19 cellular contexts compared by ENCODE assay signal in the genomic region with DNA sequence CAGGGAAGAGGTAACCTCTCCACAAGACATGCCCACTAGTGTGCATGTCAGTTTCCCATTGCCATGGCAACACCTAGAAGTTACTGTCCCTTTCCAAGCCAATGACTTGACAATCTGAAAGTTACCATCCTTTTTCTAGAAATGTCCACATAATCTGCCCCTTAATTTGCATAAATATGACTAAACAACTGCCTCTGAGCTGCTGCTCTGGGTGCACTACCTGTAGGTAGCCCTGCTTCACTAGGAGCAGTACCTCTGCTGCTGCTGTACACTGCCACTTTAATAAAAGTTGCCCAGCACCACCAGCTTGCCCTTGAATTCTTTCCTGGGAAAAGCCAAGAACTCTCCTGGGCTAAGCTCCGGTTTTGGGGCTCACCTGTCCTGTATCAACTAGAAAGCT.
DNase-seq lines count a peak whose midpoint lies in the region; ATAC-seq, FAIRE-seq and TF ChIP-seq lines count a peak whose summit lies in the region.
"Had no signal": no experiment of that assay in that cellular context is flagged by ENCODE, and none has a peak within 500 bp of the region (broad histone marks: within the 10 kb centered on the region; RNA-seq: fewer than 3 reads in every experiment).

No MANE protein-coding gene starts in this region.

- no TSS peak for BruUV-seq in GM12878 (replicated peaks; lab: Mats Ljungman, UMichigan)

- TF ChIP-seq EP300 in GM12878 (IDR thresholded peaks at IDR 0.05; ENCODE audit: borderline replicate concordance in 1 of 2, control insufficient read depth in 1 of 2, low read depth in 2 of 2, low read length in 2 of 2): no peak

- H3K9me2 ChIP-seq in GM23338 (ENCODE audit: insufficient read depth): no peaks in the 10 kb centered on the region

- no peaks in the 10 kb centered on the region for H3K9me3 Mint-ChIP-seq in GM23338
- H3K9me3 Mint-ChIP-seq: CD8-positive, alpha-beta T cell had no signal

- intact Hi-C loops in GM12878 (cut with micrococcal nuclease; ENCODE audit: unreplicated experiment): loop anchor here (10.0 kb wide), 1 partner anchor 367 kb away; no protein-coding TSS in a partner anchor

- H3K36me3 Mint-ChIP-seq in GM23338 (ENCODE audit: low read depth): no peaks in the 10 kb centered on the region
- H3K36me3 Mint-ChIP-seq: CD8-positive, alpha-beta T cell; IgD-negative memory B cell had no signal

- no peak for TF ChIP-seq RAD21 in GM12878 (IDR thresholded peaks at IDR 0.05; ENCODE audit: insufficient read depth, low read depth, low read length)

- in situ Hi-C loops in GM12878 (cut with MboI): no loop called here

- 0 out of 2 replicates have a peak, but pooled peaks cover 6% of the 10 kb centered on the region for H3K4me1 ChIP-seq in GM23338 (ENCODE audit: insufficient read depth)
- H3K4me1 ChIP-seq in GM12878 (ENCODE audit: control insufficient read depth, insufficient read depth, low read length): peaks cover 33% of the 10 kb centered on the region
- H3K4me1 ChIP-seq: HAP-1 had no signal

- H3K4me1 Mint-ChIP-seq in GM23338: peaks cover 15% of the 10 kb centered on the region; the same call in 2 of the 3 replicates
- H3K4me1 Mint-ChIP-seq: B cell, IgD-negative memory B cell had no signal

- H3K27me3 ChIP-seq in GM23338 (ENCODE audit: insufficient read depth) (no peaks in the 10 kb centered on the region), GM12878 (replicated peaks in 1 of 2; ENCODE audit: control insufficient read depth in 2 of 2, insufficient read depth in 2 of 2, low read length in 1 of 2) (no peaks in the 10 kb centered on the region)
- H3K27me3 ChIP-seq: BLaER1 treated with 17β-estradiol and CSF1 and Interleukin-3, amounts not matched to agents 10 nM and 100 nM had no signal

- H3K36me3 ChIP-seq in GM23338 (ENCODE audit: insufficient read depth) (no peaks in the 10 kb centered on the region), GM12878 (ENCODE audit: control insufficient read depth in 2 of 2, insufficient read depth in 2 of 2, low read length in 1 of 2) (no peaks in the 10 kb centered on the region)
- H3K36me3 ChIP-seq: BLaER1 treated with 17β-estradiol and CSF1 and Interleukin-3, amounts not matched to agents 10 nM and 100 nM; HAP-1 had no signal

- SMC1A ChIA-PET in GM12878 (lab: Charles Lee; ENCODE audit: uncharacterized antibody, unreplicated experiment): interaction anchor here (0.7 to 0.9 kb wide), 3 partner anchors 65 to 550 kb away, joined by 3 to 4 read pairs (median 3); no protein-coding TSS in a partner anchor

- no peak overlapping the region for H3K27ac Mint-ChIP-seq in GM23338
- H3K27ac Mint-ChIP-seq: B cell; CD8-positive, alpha-beta T cell; IgD-negative memory B cell had no signal

- H3K27me3 Mint-ChIP-seq in GM23338 (ENCODE audit: insufficient read depth, low read depth, poor library complexity): peaks cover 8% of the 10 kb centered on the region
- H3K27me3 Mint-ChIP-seq: B cell had no signal

- H3K79me2 ChIP-seq in GM23338 (replicated peaks; ENCODE audit: insufficient read depth) (no peaks in the 10 kb centered on the region), GM12878 (ENCODE audit: control insufficient read depth, insufficient read depth, low read length) (no peaks in the 10 kb centered on the region)

- H3K4me2 ChIP-seq in GM23338: no peak overlapping the region
- peak overlapping the region; percentile 75 for H3K4me2 ChIP-seq in GM12878 (ENCODE audit: control insufficient read depth, insufficient read depth)
- H3K4me2 ChIP-seq: BLaER1 treated with 17β-estradiol and CSF1 and Interleukin-3, amounts not matched to agents 10 nM and 100 nM had no signal

- RAD21 ChIA-PET in GM12878 (lab: Charles Lee; ENCODE audit: unreplicated experiment): no interaction called here

- WGBS in GM12878 (ENCODE audit: insufficient coverage, insufficient replicate concordance, low lambda C conversion rate, missing lambda C conversion rate): 91% methylated on average over 1 of the region's 1 CpG

- POLR2A ChIA-PET in GM12878 (lab: Charles Lee): no interaction called here

- FAIRE-seq in GM12878 (lab: Jason Lieb, UNC): no peak
- FAIRE-seq: HepG2 had no signal

- 0 out of 2 replicates have a peak overlapping the region, but pooled peaks have one; percentile 32 for H2AFZ ChIP-seq in GM23338
- H2AFZ ChIP-seq in GM12878 (ENCODE audit: control insufficient read depth, low read depth, low read length): peak overlapping the region; percentile 63

- H3K4me3 ChIP-seq in GM23338: no peak overlapping the region
- H3K4me3 ChIP-seq in GM12878: no peak overlapping the region
- H3K4me3 ChIP-seq: BLaER1 treated with 17β-estradiol and CSF1 and Interleukin-3, amounts not matched to agents 10 nM and 100 nM; HAP-1 had no signal

- CTCF ChIA-PET in GM12878 (lab: Yijun Ruan, JAX): interaction anchor here (0.5 to 1.4 kb wide), 4 partner anchors 10 to 549 kb away, joined by 3 to 4 read pairs (median 3); no protein-coding TSS in a partner anchor

- H4K20me1 ChIP-seq in GM23338 (replicated peaks; ENCODE audit: insufficient read depth) (no peaks in the 10 kb centered on the region), GM12878 (ENCODE audit: control insufficient read depth, insufficient read depth) (no peaks in the 10 kb centered on the region)
- H4K20me1 ChIP-seq: BLaER1 treated with 17β-estradiol and CSF1 and Interleukin-3, amounts not matched to agents 10 nM and 100 nM had no signal

- TF ChIP-seq CTCF in GM23338 (conservative IDR thresholded peaks at IDR 0.05; ENCODE audit: low read depth in 2 of 2) (no peak), GM12878 (IDR thresholded peaks at IDR 0.05 in 2 of 3, conservative IDR thresholded peaks at IDR 0.05 in 1 of 3; ENCODE audit: control insufficient read depth in 2 of 3, extremely low read depth in 1 of 3, insufficient read depth in 1 of 3, low read depth in 3 of 3, low read length in 3 of 3) (no peak)

- H3F3A ChIP-seq in GM23338 (replicated peaks; ENCODE audit: low read depth): no peaks in the 10 kb centered on the region

- H3K9ac ChIP-seq in GM12878 (ENCODE audit: control insufficient read depth, insufficient read depth, low read length): peak overlapping the region; percentile 21; the same call in 1 of the 2 replicates
- H3K9ac ChIP-seq: BLaER1 treated with 17β-estradiol and CSF1 and Interleukin-3, amounts not matched to agents 10 nM and 100 nM had no signal

- DNase-seq in GM23338 (ENCODE audit: low spot score) (no peak), GM12878 (ENCODE audit: low read depth, low spot score) (no peak), DMS79 treated with DMSO at 0.1 percent for 48 hours (lab: John Stamatoyannopoulos, UW) (no peak), NCI-H446 (lab: John Stamatoyannopoulos, UW) (no peak)
- DNase-seq: Calu3; CD8-positive, alpha-beta T cell; DND-41; EL; GOT3; Karpas-422; KBM-7 had no signal

- no peaks in the 10 kb centered on the region; the same call in 1 of the 3 replicates for H3K9me3 ChIP-seq in GM12878 (replicated peaks; ENCODE audit: control insufficient read depth, insufficient read depth, low read length)
- H3K9me3 ChIP-seq: BLaER1 treated with 17β-estradiol and CSF1 and Interleukin-3, amounts not matched to agents 10 nM and 100 nM; HAP-1 had no signal

- ATAC-seq in GM18502 (IDR thresholded peaks at IDR 0.05; ENCODE audit: poor library complexity, unreplicated experiment): peak; percentile 50
- no peak for ATAC-seq in GM23338
- peak; percentile 79 for ATAC-seq in GM12878
- ATAC-seq in HG02623 (IDR thresholded peaks at IDR 0.05; ENCODE audit: unreplicated experiment): no peak
- ATAC-seq in HG02610 (IDR thresholded peaks at IDR 0.05; ENCODE audit: unreplicated experiment): no peak
- ATAC-seq: CD8-positive, alpha-beta T cell; HepG2 had no signal

- no peak overlapping the region for H3K4me3 Mint-ChIP-seq in GM23338
- H3K4me3 Mint-ChIP-seq: B cell; CD8-positive, alpha-beta T cell; IgD-negative memory B cell had no signal

- H3K27ac ChIP-seq in GM23338 (ENCODE audit: low read depth) (no peak overlapping the region), GM12878 (ENCODE audit: control insufficient read depth, insufficient read depth) (peak overlapping the region; percentile 64)
- H3K27ac ChIP-seq: BLaER1 treated with 17β-estradiol and CSF1 and Interleukin-3, amounts not matched to agents 10 nM and 100 nM had no signal

- TF ChIP-seq POLR2A in GM12878 (IDR thresholded peaks at IDR 0.05; ENCODE audit: low read depth, low read length): no peak

TF ChIP-seq in GM23338, 12 proteins besides CTCF, POLR2A, EP300 and RAD21 (continues in another document):
- no peak for TF ChIP-seq STAT1 (IDR thresholded peaks at IDR 0.05; ENCODE audit: unreplicated experiment)

TF ChIP-seq in GM12878, 131 proteins besides CTCF, POLR2A, EP300 and RAD21:
- peak; percentile 66; the same call in 2 of the 3 replicates for TF ChIP-seq POU2F2 (IDR thresholded peaks at IDR 0.05; ENCODE audit: borderline replicate concordance, low read depth, low read length)
- TF ChIP-seq SRF (IDR thresholded peaks at IDR 0.05; ENCODE audit: low read depth in 2 of 2, low read length in 2 of 2): no peak
- no peak for TF ChIP-seq MEF2A (IDR thresholded peaks at IDR 0.05; ENCODE audit: insufficient read depth, low read depth, low read length)
- TF ChIP-seq, protein P1, sequence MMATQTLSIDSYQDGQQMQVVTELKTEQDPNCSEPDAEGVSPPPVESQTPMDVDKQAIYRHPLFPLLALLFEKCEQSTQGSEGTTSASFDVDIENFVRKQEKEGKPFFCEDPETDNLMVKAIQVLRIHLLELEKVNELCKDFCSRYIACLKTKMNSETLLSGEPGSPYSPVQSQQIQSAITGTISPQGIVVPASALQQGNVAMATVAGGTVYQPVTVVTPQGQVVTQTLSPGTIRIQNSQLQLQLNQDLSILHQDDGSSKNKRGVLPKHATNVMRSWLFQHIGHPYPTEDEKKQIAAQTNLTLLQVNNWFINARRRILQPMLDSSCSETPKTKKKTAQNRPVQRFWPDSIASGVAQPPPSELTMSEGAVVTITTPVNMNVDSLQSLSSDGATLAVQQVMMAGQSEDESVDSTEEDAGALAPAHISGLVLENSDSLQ (IDR thresholded peaks at IDR 0.05): peak; percentile 62
- peak; percentile 48; the same call in 1 of the 2 replicates for TF ChIP-seq BMI1 (IDR thresholded peaks at IDR 0.05; ENCODE audit: borderline replicate concordance)

Comparison
In these comparisons a context has a peak if more than half of its experiments do, and no peak if none do; other contexts are left out.
1. ATAC-seq: peak in GM18502 (single experiment) and GM12878 (single experiment); none in GM23338 (single experiment), HG02623 (single experiment) and HG02610 (single experiment).